In genomic region chr6:118708055-118708454, GRCh38 we compare ENCODE assay signal across 9 cellular contexts. TPM values are rescaled to one million over a fixed set of nuclear protein-coding genes. Genes with fewer than 3 reads are reported as not detected.
DNase-seq lines count a peak whose midpoint lies in the region; ATAC-seq, FAIRE-seq and TF ChIP-seq lines count a peak whose summit lies in the region.
"Had no signal": no experiment of that assay in that cellular context is flagged by ENCODE, and none has a peak within 500 bp of the region (broad histone marks: within the 10 kb centered on the region; RNA-seq: fewer than 3 reads in every experiment).

No MANE protein-coding gene starts in this region.

- peak overlapping the region; percentile 95 for H3K4me3 ChIP-seq in CD4-positive, CD25-positive, alpha-beta regulatory T cell (ENCODE audit: low read depth, low read length)
- no peak overlapping the region for H3K4me3 ChIP-seq in adipocyte (ENCODE audit: low read length)
- H3K4me3 ChIP-seq in mesendoderm (ENCODE audit: low read length), result no peak overlapping the region

- H3K36me3 ChIP-seq in CD4-positive, CD25-positive, alpha-beta regulatory T cell (ENCODE audit: control insufficient read depth, insufficient read depth, low read length), result no peaks in the 10 kb centered on the region
- H3K36me3 ChIP-seq in adipocyte (ENCODE audit: control insufficient read depth, insufficient read depth, low read length, severe bottlenecking) (no peaks in the 10 kb centered on the region), mesendoderm (ENCODE audit: control insufficient read depth, insufficient read depth, low read length) (no peaks in the 10 kb centered on the region)
- H3K36me3 ChIP-seq: esophagus squamous epithelium had no signal

- peak overlapping the region; percentile 97 to 99 (median 98) for H3K4me3 Mint-ChIP-seq in CD4-positive, CD25-positive, alpha-beta regulatory T cell

- peak overlapping the region; percentile 35 for H3K56ac ChIP-seq in mesendoderm (ENCODE audit: low read length)

- no peaks in the 10 kb centered on the region for H3K79me2 ChIP-seq in mesendoderm (ENCODE audit: control insufficient read depth, insufficient read depth, low read length)

- H3K27me3 ChIP-seq in CD4-positive, CD25-positive, alpha-beta regulatory T cell (ENCODE audit: control insufficient read depth, insufficient read depth, low read length), result no peaks in the 10 kb centered on the region
- no peaks in the 10 kb centered on the region for H3K27me3 ChIP-seq in adipocyte (replicated peaks; ENCODE audit: control insufficient read depth, insufficient read depth, low read length)
- H3K27me3 ChIP-seq in mesendoderm (ENCODE audit: insufficient read depth, low read length, poor library complexity), result no peaks in the 10 kb centered on the region
- H3K27me3 ChIP-seq: esophagus squamous epithelium had no signal

- no peak overlapping the region for H4K8ac ChIP-seq in mesendoderm (ENCODE audit: low read depth, low read length)

- FAIRE-seq in H54 (lab: Jason Lieb, UNC), result no peak

- H3K23ac ChIP-seq in mesendoderm (ENCODE audit: low read length), result no peak overlapping the region

- H3K4me1 ChIP-seq in CD4-positive, CD25-positive, alpha-beta regulatory T cell (ENCODE audit: control insufficient read depth, insufficient read depth, low read length, poor library complexity, severe bottlenecking), result peaks cover 71% of the 10 kb centered on the region
- H3K4me1 ChIP-seq in adipocyte (ENCODE audit: control insufficient read depth, insufficient read depth, low read length), result peaks cover 32% of the 10 kb centered on the region
- peaks cover 15% of the 10 kb centered on the region for H3K4me1 ChIP-seq in mesendoderm (ENCODE audit: control insufficient read depth, low read depth, low read length)

- no peak overlapping the region for H4K5ac ChIP-seq in mesendoderm (ENCODE audit: low read length)

- H3K79me1 ChIP-seq in mesendoderm (ENCODE audit: low read length), result no peaks in the 10 kb centered on the region

- H2BK120ac ChIP-seq in mesendoderm (ENCODE audit: low read depth, low read length), result no peak overlapping the region

- peaks cover 43 to 85% (median 63%) of the 10 kb centered on the region in 4 donors for H3K4me1 Mint-ChIP-seq in CD4-positive, CD25-positive, alpha-beta regulatory T cell

- no peaks in the 10 kb centered on the region for H3K27me3 Mint-ChIP-seq in CD4-positive, CD25-positive, alpha-beta regulatory T cell

- H3K9me3 ChIP-seq in CD4-positive, CD25-positive, alpha-beta regulatory T cell (ENCODE audit: control insufficient read depth in 2 of 2, low read length in 2 of 2), result no peaks in the 10 kb centered on the region
- no peaks in the 10 kb centered on the region for H3K9me3 ChIP-seq in adipocyte (ENCODE audit: control insufficient read depth, low read length)
- H3K9me3 ChIP-seq: esophagus squamous epithelium had no signal

- H3K9me3 Mint-ChIP-seq in CD4-positive, CD25-positive, alpha-beta regulatory T cell, result peaks cover 0 to 1% (median 0%) of the 10 kb centered on the region in 7 donors

- no peak overlapping the region for H3K4ac ChIP-seq in mesendoderm (ENCODE audit: low read depth, low read length)

- peak overlapping the region; percentile 29 for H2BK5ac ChIP-seq in mesendoderm (ENCODE audit: low read length)

- H3K27ac Mint-ChIP-seq in CD4-positive, CD25-positive, alpha-beta regulatory T cell, result peak overlapping the region; percentile 98

- H2AK5ac ChIP-seq in mesendoderm (ENCODE audit: low read length), result peak overlapping the region; percentile 66

- H3K9ac ChIP-seq in adipocyte (ENCODE audit: low read length) (no peak overlapping the region), mesendoderm (ENCODE audit: low read length) (peak overlapping the region; percentile 18)

- H3K18ac ChIP-seq in mesendoderm (ENCODE audit: low read length), result peak overlapping the region; percentile 9

- H3K27ac ChIP-seq in CD4-positive, CD25-positive, alpha-beta regulatory T cell (ENCODE audit: insufficient read depth, low read length, poor library complexity, severe bottlenecking), result no peak overlapping the region
- H3K27ac ChIP-seq in mesendoderm (ENCODE audit: low read depth, low read length), result no peak overlapping the region

- no peak for TF ChIP-seq POLR2A in H54 (IDR thresholded peaks at IDR 0.05; ENCODE audit: low read depth, low read length)

- no peak overlapping the region for H3K4me2 ChIP-seq in mesendoderm (ENCODE audit: low read length)

- peaks cover 24% of the 10 kb centered on the region for H3K36me3 Mint-ChIP-seq in CD4-positive, CD25-positive, alpha-beta regulatory T cell

- no peak overlapping the region for H2BK15ac ChIP-seq in mesendoderm (replicated peaks; ENCODE audit: low read depth)

- no peak for ATAC-seq in CD4-positive, CD25-positive, alpha-beta regulatory T cell (ENCODE audit: low read depth in 2 of 2)
- no peak for ATAC-seq in GM19463 (IDR thresholded peaks at IDR 0.05; ENCODE audit: unreplicated experiment)

- no CpG with 5 or more reads among the region's 3 CpGs for WGBS in mesendoderm (ENCODE audit: extremely low coverage, insufficient coverage, low lambda C conversion rate)

- DNase-seq in CD4-positive, CD25-positive, alpha-beta regulatory T cell, result peak in 1 of 3 donors; percentile 25
- peak; percentile 24 for DNase-seq in HT1080 (ENCODE audit: low read depth)
- DNase-seq in adipocyte (ENCODE audit: low read depth), result peak; percentile 24
- DNase-seq in mesendoderm, result peak; percentile 3
- DNase-seq in KG1 (lab: John Stamatoyannopoulos, UW), result no peak
- DNase-seq in H54 (ENCODE audit: insufficient read length, low spot score), result no peak
- DNase-seq in iPS-NIHi7 (ENCODE audit: extremely low spot score), result no peak
- DNase-seq: esophagus squamous epithelium had no signal

RNA-seq across cellular contexts. Expression of gene CEP85L, which starts 56.7 kb away (rescaled TPM):
- total RNA-seq in CD4-positive, CD25-positive, alpha-beta regulatory T cell, result 96.4 TPM
- polyA plus RNA-seq in CD4-positive, CD25-positive, alpha-beta regulatory T cell, result 10 to 100 TPM; 19.3 to 32.0 (median 26.5) TPM
- 8.8 and 9.2 TPM in 2 replicates for total RNA-seq in HT1080 (2014; rRNA removed; shearing (Covaris generic))
- polyA plus RNA-seq in HT1080 (2015; cell fraction: cytosol; rRNA removed), result 4.0 and 5.8 TPM in 2 replicates
- polyA plus RNA-seq in HT1080 (2015; cell fraction: nucleus; rRNA removed), result 20.1 and 20.6 TPM in 2 replicates
- 3.1 TPM for polyA plus RNA-seq in mesendoderm (2013, experiment 1 of 2)
- 3.5 TPM for polyA plus RNA-seq in mesendoderm (2013, experiment 2 of 2)

Comparison
In these comparisons a context has a peak if more than half of its experiments do, and no peak if none do; other contexts are left out.
1. DNase-seq: peak in HT1080 (single experiment), adipocyte (single experiment) and mesendoderm (single experiment); none in KG1 (single experiment), H54 (single experiment) and iPS-NIHi7 (single experiment).